28 cellular contexts compared by ENCODE assay signal in genomic region chr16:67463059-67463458, GRCh38. TPM values are rescaled to one million over a fixed set of nuclear protein-coding genes. Genes with fewer than 3 reads are reported as not detected.
A peak's percentile ranks its signal among the peaks of the same experiment; 100 is the strongest.
DNase-seq lines count a peak whose midpoint lies in the region; ATAC-seq and TF ChIP-seq lines count a peak whose summit lies in the region.
"Had no signal": no experiment of that assay in that cellular context is flagged by ENCODE, and none has a peak within 500 bp of the region (broad histone marks: within the 10 kb centered on the region; RNA-seq: fewer than 3 reads in every experiment).

No MANE protein-coding gene starts in this region.

- peaks cover 70% of the 10 kb centered on the region for H3K4me1 Mint-ChIP-seq in stimulated activated effector memory CD8-positive, alpha-beta T cell treated with anti-CD3 and anti-CD28 coated beads, Interleukin-12 subunit alpha, Interleukin-12 subunit beta, amount 100 ng/mL, for 72 hours

- no peaks in the 10 kb centered on the region for H3K9me3 Mint-ChIP-seq in stimulated activated effector memory CD8-positive, alpha-beta T cell treated with anti-CD3 and anti-CD28 coated beads, Interleukin-12 subunit alpha, Interleukin-12 subunit beta, amount 100 ng/mL, for 72 hours
- H3K9me3 Mint-ChIP-seq: CD4-positive, alpha-beta T cell; natural killer cell; stimulated activated naive CD8-positive, alpha-beta T cell treated with anti-CD3 and anti-CD28 coated beads, Interleukin-15, amount 100 ng/mL, for 72 hours had no signal

- no peaks in the 10 kb centered on the region for H3K9me3 ChIP-seq in HEK293 (ENCODE audit: control insufficient read depth, insufficient read depth, low read depth, low read length)
- H3K9me3 ChIP-seq: sigmoid colon, SK-N-SH, tibial nerve had no signal

- H3K4me3 ChIP-seq in HEK293 (ENCODE audit: low read depth, low read length) = no peak overlapping the region
- H3K4me3 ChIP-seq: cardiac muscle cell, sigmoid colon, tibial nerve had no signal

- peak; percentile 42 for ATAC-seq in left colon
- no peak for ATAC-seq in stimulated activated effector memory CD8-positive, alpha-beta T cell treated with anti-CD3 and anti-CD28 coated beads, Interleukin-12 subunit alpha, Interleukin-12 subunit beta, amount 100 ng/mL, for 72 hours
- ATAC-seq in left lobe of liver = no peak
- ATAC-seq in foreskin keratinocyte = no peak
- ATAC-seq: natural killer cell; stimulated activated naive CD8-positive, alpha-beta T cell treated with anti-CD3 and anti-CD28 coated beads, Interleukin-15, amount 100 ng/mL, for 72 hours had no signal

- H3K36me3 ChIP-seq in HEK293 (ENCODE audit: control insufficient read depth in 2 of 2, insufficient read depth in 1 of 2, low read length in 2 of 2) = peaks cover 0 to 25% of the 10 kb centered on the region in 2 experiments; a peak in 1 of 3 replicates
- H3K36me3 ChIP-seq: cardiac muscle cell, tibial nerve had no signal

- peak; percentile 76 to 84 for DNase-seq in left colon
- DNase-seq in stimulated activated effector memory CD8-positive, alpha-beta T cell treated with anti-CD3 and anti-CD28 coated beads, Interleukin-12 subunit alpha, Interleukin-12 subunit beta, amount 100 ng/mL, for 72 hours (ENCODE audit: low spot score in 2 of 2) = no peak
- no peak for DNase-seq in activated CD8-positive, alpha-beta memory T cell treated with anti-CD3 and anti-CD28 coated beads, Interleukin-2, amount 50 U/mL, for 48 hours
- DNase-seq in left lobe of liver (ENCODE audit: low spot score) = no peak
- DNase-seq in hepatic stellate cell (ENCODE audit: low spot score) = no peak
- no peak for DNase-seq in foreskin keratinocyte
- DNase-seq: activated CD4-positive, alpha-beta T cell treated with anti-CD3 and anti-CD28 coated beads for 48 hours; activated naive CD4-positive, alpha-beta T cell treated with anti-CD3 and anti-CD28 coated beads, Interleukin-2, amount 50 U/mL, for 16 hours; activated T-cell treated with anti-CD3 and anti-CD28 coated beads, Interleukin-2, amount 50 U/mL, for 48 hours; CD4-positive, alpha-beta T cell; cortex of kidney; DMS 273 treated with DMSO at 0.1 percent for 48 hours; glutamatergic neuron; MV-4-11; natural killer cell; NCI-H2171 treated with DMSO at 0.1 percent for 48 hours; NCI-H69; RPMI8226; sigmoid colon; SK-N-SH; stimulated activated CD4-positive, alpha-beta T cell treated with anti-CD3 and anti-CD28 coated beads, Interleukin-15, amount 100 ng/mL, for 24 hours; stimulated activated naive CD8-positive, alpha-beta T cell treated with anti-CD3 and anti-CD28 coated beads, Interleukin-15, amount 100 ng/mL, for 72 hours; T-helper 2 cell had no signal

- H3K36me3 Mint-ChIP-seq in stimulated activated effector memory CD8-positive, alpha-beta T cell treated with anti-CD3 and anti-CD28 coated beads, Interleukin-12 subunit alpha, Interleukin-12 subunit beta, amount 100 ng/mL, for 72 hours = no peaks in the 10 kb centered on the region
- H3K36me3 Mint-ChIP-seq: natural killer cell had no signal

- no peak overlapping the region for H3K27ac ChIP-seq in HEK293 (ENCODE audit: extremely low read depth, low read depth, low read length)
- peak overlapping the region; percentile 62 for H3K27ac ChIP-seq in VCaP
- no peak overlapping the region for H3K27ac ChIP-seq in foreskin keratinocyte
- H3K27ac ChIP-seq: cardiac muscle cell, KMS-11 had no signal

- no peak for TF ChIP-seq CTCF in HEK293 (tag by site-specific recombination; IDR thresholded peaks at IDR 0.05)
- TF ChIP-seq CTCF in VCaP (conservative IDR thresholded peaks at IDR 0.05) = no peak
- TF ChIP-seq CTCF in foreskin keratinocyte (conservative IDR thresholded peaks at IDR 0.05) = no peak

- H3K4me1 ChIP-seq in HEK293 (ENCODE audit: control insufficient read depth, insufficient read depth, low read length) (no peaks in the 10 kb centered on the region), foreskin keratinocyte (peaks cover 9% of the 10 kb centered on the region)

- intact Hi-C loops in left colon (cut with DNase I, micrococcal nuclease) = loop anchor here in 1 of 2 donors (5.0 kb wide), 1 partner anchor 36 kb away; no protein-coding TSS in a partner anchor

- H3K4me3 Mint-ChIP-seq in stimulated activated effector memory CD8-positive, alpha-beta T cell treated with anti-CD3 and anti-CD28 coated beads, Interleukin-12 subunit alpha, Interleukin-12 subunit beta, amount 100 ng/mL, for 72 hours = no peak overlapping the region
- H3K4me3 Mint-ChIP-seq: CD4-positive, alpha-beta T cell; natural killer cell; stimulated activated naive CD8-positive, alpha-beta T cell treated with anti-CD3 and anti-CD28 coated beads, Interleukin-15, amount 100 ng/mL, for 72 hours had no signal

- POLR2A ChIA-PET in HEK293 (lab: Yijun Ruan, JAX) = interaction anchor here (1.3 kb wide), 1 partner anchor 18 kb away, joined by 3 read pairs; the partner anchor contains the start of gene ATP6V0D1

- CTCF ChIA-PET in HEK293 (lab: Yijun Ruan, JAX) = interaction anchor here (0.6 to 8.4 kb wide), 6 partner anchors 12 to 265 kb away, joined by 3 to 99 read pairs (median 4); no protein-coding TSS in a partner anchor

- H3K27me3 ChIP-seq in foreskin keratinocyte = no peaks in the 10 kb centered on the region
- H3K27me3 ChIP-seq: cardiac muscle cell, sigmoid colon, tibial nerve had no signal

- peak overlapping the region; percentile 54 for H3K27ac Mint-ChIP-seq in stimulated activated effector memory CD8-positive, alpha-beta T cell treated with anti-CD3 and anti-CD28 coated beads, Interleukin-12 subunit alpha, Interleukin-12 subunit beta, amount 100 ng/mL, for 72 hours
- H3K27ac Mint-ChIP-seq: CD4-positive, alpha-beta T cell; natural killer cell had no signal

TF ChIP-seq in HEK293, 187 proteins besides CTCF, POLR2A, EP300 and RAD21:
- no peak for TF ChIP-seq ZNF433 (tag by site-specific recombination; IDR thresholded peaks at IDR 0.05; ENCODE audit: low read depth)
- no peak for TF ChIP-seq ZSCAN18 (tag by site-specific recombination; IDR thresholded peaks at IDR 0.05)
- no peak for TF ChIP-seq ZNF423 (tag by site-specific recombination; IDR thresholded peaks at IDR 0.05)
- no peak for TF ChIP-seq ZNF398 (tag by site-specific recombination; IDR thresholded peaks at IDR 0.05)
- TF ChIP-seq ZNF600 (tag by site-specific recombination; IDR thresholded peaks at IDR 0.05) = no peak
- peak; percentile 43; the same call in 1 of the 2 replicates for TF ChIP-seq KLF9 (tag by site-specific recombination; IDR thresholded peaks at IDR 0.05; ENCODE audit: low read depth)
- 0 out of 2 replicates have a peak, but pooled peaks have one; percentile 13 for TF ChIP-seq ZNF341 (tag by site-specific recombination; IDR thresholded peaks at IDR 0.05; ENCODE audit: low read depth)
- peak; percentile 86 for TF ChIP-seq KLF1 (tag by site-specific recombination; IDR thresholded peaks at IDR 0.05)
- TF ChIP-seq ZNF274 (IDR thresholded peaks at IDR 0.05; ENCODE audit: low read length) = no peak
- no peak for TF ChIP-seq ZNF274 (tag by site-specific recombination; IDR thresholded peaks at IDR 0.05; ENCODE audit: borderline replicate concordance)
TF ChIP-seq in HEK293: peak in this region for 3.

RNA-seq across cellular contexts. Expression of gene ATP6V0D1, which starts 17.9 kb away (rescaled TPM):
- total RNA-seq in left colon (100 to 1,000 TPM; 226 to 297 TPM), left lobe of liver (48.2 TPM), foreskin keratinocyte (97.7 and 102 TPM in 2 replicates)
- 114 and 119 TPM in 2 replicates for polyA plus RNA-seq in foreskin keratinocyte

RNA-seq across cellular contexts. Expression of gene AGRP, which starts 20.3 kb away (rescaled TPM):
- total RNA-seq in left colon (not detected), left lobe of liver (not detected), foreskin keratinocyte (not detected in 2 replicates)
- not detected in 2 replicates for polyA plus RNA-seq in foreskin keratinocyte
- total RNA-seq: cardiac muscle cell; CD4-positive, alpha-beta T cell; sigmoid colon; tibial nerve had no signal
- polyA plus RNA-seq: cardiac muscle cell, sigmoid colon, SK-N-SH had no signal

RNA-seq across cellular contexts. Expression of gene HSD11B2, which starts 32.1 kb away (rescaled TPM):
- total RNA-seq in left colon = 1,000 to 10,000 TPM in 1 of 2 donors, 100 to 1,000 TPM in 1; 723 to 1,005 TPM
- total RNA-seq in left lobe of liver = 3.1 TPM
- total RNA-seq in foreskin keratinocyte = 0.78 and 1.1 TPM in 2 replicates
- 1.3 and 1.5 TPM in 2 replicates for polyA plus RNA-seq in foreskin keratinocyte
- total RNA-seq: CD4-positive, alpha-beta T cell; natural killer cell had no signal

RNA-seq across cellular contexts. Expression of gene ZDHHC1, which starts 46.8 kb away (rescaled TPM):
- 10 to 100 TPM; 10.7 to 12.5 TPM for total RNA-seq in left colon
- 1.6 TPM for total RNA-seq in left lobe of liver
- total RNA-seq in foreskin keratinocyte = 3.3 and 3.6 TPM in 2 replicates
- polyA plus RNA-seq in foreskin keratinocyte = 3.2 and 3.9 TPM in 2 replicates

Comparison
In these comparisons a context has a peak if more than half of its experiments do, and no peak if none do; other contexts are left out.
1. DNase-seq: peak in left colon (2 of 2); none in stimulated activated effector memory CD8-positive, alpha-beta T cell treated with anti-CD3 and anti-CD28 coated beads, Interleukin-12 subunit alpha, Interleukin-12 subunit beta, amount 100 ng/mL, for 72 hours (0 of 2), activated CD8-positive, alpha-beta memory T cell treated with anti-CD3 and anti-CD28 coated beads, Interleukin-2, amount 50 U/mL, for 48 hours (single experiment), left lobe of liver (single experiment), hepatic stellate cell (single experiment) and foreskin keratinocyte (0 of 2).
2. RNA of gene HSD11B2, which starts 32.1 kb away (total RNA-seq): 723 to 1,005 TPM in left colon; 3.1 TPM in left lobe of liver (single experiment) and 0.78 to 1.1 TPM in foreskin keratinocyte; every median in the first group is over 100 times any median in the second.